1 cellular context compared by ENCODE assay signal in genomic region chr14:32202941-32203882, GRCh38.
A peak's percentile ranks its signal among the peaks of the same experiment; 100 is the strongest.
TF ChIP-seq lines count a peak whose summit lies in the region.

TSS of gene RNU6-8 (minus strand) at chr14:32203269.

TF ChIP-seq in HepG2, 621 proteins besides CTCF, POLR2A, EP300 and RAD21 (continued from another document and continues in another):
- peak; percentile 48; the same call in 1 of the 2 replicates for TF ChIP-seq HNF1A (IDR thresholded peaks at IDR 0.05; ENCODE audit: low read depth)
- TF ChIP-seq HNF1A (CRISPR knock-in tag; IDR thresholded peaks at IDR 0.05; ENCODE audit: borderline replicate concordance) = peak; percentile 36; the same call in 1 of the 2 replicates
- 0 out of 2 replicates have a peak, but pooled peaks have one; percentile 92 for TF ChIP-seq ETS1 (CRISPR knock-in tag; IDR thresholded peaks at IDR 0.05)
- no peak for TF ChIP-seq SP1 (IDR thresholded peaks at IDR 0.05)
- peak; percentile 94 for TF ChIP-seq SP1 (CRISPR knock-in tag; IDR thresholded peaks at IDR 0.05)
- peak; percentile 99; the same call in 1 of the 2 replicates for TF ChIP-seq NFKB2 (CRISPR knock-in tag; IDR thresholded peaks at IDR 0.05; ENCODE audit: borderline replicate concordance)
- TF ChIP-seq SMARCC2 (IDR thresholded peaks at IDR 0.05) = no peak
- TF ChIP-seq TFDP2 (CRISPR knock-in tag; IDR thresholded peaks at IDR 0.05) = peak; percentile 94
- TF ChIP-seq IKZF1 (IDR thresholded peaks at IDR 0.05) = no peak
- peak; percentile 38; the same call in 1 of the 2 replicates for TF ChIP-seq MZF1 (CRISPR knock-in tag; IDR thresholded peaks at IDR 0.05; ENCODE audit: borderline replicate concordance)
- TF ChIP-seq SP140L (CRISPR knock-in tag; IDR thresholded peaks at IDR 0.05; ENCODE audit: borderline replicate concordance) = peak; percentile 98
- TF ChIP-seq KMT2A (CRISPR knock-in tag; IDR thresholded peaks at IDR 0.05) = peak; percentile 93
- peak; percentile 89 for TF ChIP-seq NFATC3 (CRISPR knock-in tag; IDR thresholded peaks at IDR 0.05)
- TF ChIP-seq FOXC1 (CRISPR knock-in tag; IDR thresholded peaks at IDR 0.05; ENCODE audit: borderline replicate concordance) = peak; percentile 96
- no peak; the same call in 1 of the 2 replicates for TF ChIP-seq ZNF749 (CRISPR knock-in tag; IDR thresholded peaks at IDR 0.05; ENCODE audit: borderline replicate concordance)
- TF ChIP-seq SYNCRIP (IDR thresholded peaks at IDR 0.05; ENCODE audit: insufficient read depth, low read depth, low read length) = no peak
- TF ChIP-seq TP53 (CRISPR knock-in tag; conservative IDR thresholded peaks at IDR 0.05) = peak; percentile 93; the same call in 1 of the 2 replicates
- TF ChIP-seq ZNF709 (CRISPR knock-in tag; IDR thresholded peaks at IDR 0.05) = peak; percentile 98
- peak; percentile 69; the same call in 1 of the 2 replicates for TF ChIP-seq ZNF275 (CRISPR knock-in tag; IDR thresholded peaks at IDR 0.05; ENCODE audit: borderline replicate concordance)
- TF ChIP-seq NCOA5 (CRISPR knock-in tag; IDR thresholded peaks at IDR 0.05) = no peak; the same call in 1 of the 2 replicates
- peak; percentile 94 for TF ChIP-seq POGK (CRISPR knock-in tag; conservative IDR thresholded peaks at IDR 0.05)
- no peak for TF ChIP-seq ATM (IDR thresholded peaks at IDR 0.05; ENCODE audit: borderline replicate concordance)
- TF ChIP-seq ZNF552 (CRISPR knock-in tag; IDR thresholded peaks at IDR 0.05; ENCODE audit: borderline replicate concordance) = peak; percentile 75
- no peak; the same call in 1 of the 2 replicates for TF ChIP-seq ZBTB42 (CRISPR knock-in tag; IDR thresholded peaks at IDR 0.05)
- TF ChIP-seq CSRNP2 (CRISPR knock-in tag; conservative IDR thresholded peaks at IDR 0.05; ENCODE audit: low read depth) = no peak
- no peak for TF ChIP-seq ZNF496 (CRISPR knock-in tag; IDR thresholded peaks at IDR 0.05; ENCODE audit: insufficient replicate concordance)
- TF ChIP-seq ARNT2 (CRISPR knock-in tag; IDR thresholded peaks at IDR 0.05; ENCODE audit: low read depth) = peak; percentile 30; the same call in 1 of the 2 replicates
- peak; percentile 85 for TF ChIP-seq PRPF4 (IDR thresholded peaks at IDR 0.05; ENCODE audit: low read depth, low read length, poor library complexity, severe bottlenecking)
- no peak; the same call in 1 of the 2 replicates for TF ChIP-seq AKNA (CRISPR knock-in tag; IDR thresholded peaks at IDR 0.05; ENCODE audit: borderline replicate concordance)
- no peak for TF ChIP-seq SOX6 (IDR thresholded peaks at IDR 0.05)
- TF ChIP-seq SOX6 (CRISPR knock-in tag; IDR thresholded peaks at IDR 0.05) = peak; percentile 63
- TF ChIP-seq ZSCAN25 (CRISPR knock-in tag; IDR thresholded peaks at IDR 0.05) = peak; percentile 56; the same call in 1 of the 2 replicates
- TF ChIP-seq ATF7 (IDR thresholded peaks at IDR 0.05) = no peak
- peak; percentile 75; the same call in 1 of the 2 replicates for TF ChIP-seq ATF7 (CRISPR knock-in tag; IDR thresholded peaks at IDR 0.05)
- peak; percentile 98 for TF ChIP-seq ZFP82 (CRISPR knock-in tag; IDR thresholded peaks at IDR 0.05; ENCODE audit: borderline replicate concordance)
- peak; percentile 96 for TF ChIP-seq ZNF556 (CRISPR knock-in tag; IDR thresholded peaks at IDR 0.05; ENCODE audit: borderline replicate concordance)
- no peak for TF ChIP-seq CAMTA2 (CRISPR knock-in tag; IDR thresholded peaks at IDR 0.05; ENCODE audit: borderline replicate concordance)
- peak; percentile 86 for TF ChIP-seq RBM22 (optimal IDR thresholded peaks at IDR 0.05; ENCODE audit: low read length)
- peak; percentile 71; the same call in 1 of the 2 replicates for TF ChIP-seq ZBED4 (CRISPR knock-in tag; IDR thresholded peaks at IDR 0.05; ENCODE audit: borderline replicate concordance)
